ENCODE assay signal across 9 cellular contexts in genomic region chr10:62637249-62638061, GRCh38.
DNase-seq lines count a peak whose midpoint lies in the region; ATAC-seq and TF ChIP-seq lines count a peak whose summit lies in the region.
"Had no signal": no experiment of that assay in that cellular context is flagged by ENCODE, and none has a peak within 500 bp of the region (broad histone marks: within the 10 kb centered on the region; RNA-seq: fewer than 3 reads in every experiment).

No MANE protein-coding gene starts in this region.

- no peak for TF ChIP-seq EP300 in transverse colon (IDR thresholded peaks at IDR 0.05; ENCODE audit: low read depth)

- WGBS in mammary epithelial cell (ENCODE audit: low coverage, missing lambda C conversion rate), result 26% methylated on average over 9 of the region's 9 CpGs
- 40 to 45% methylated on average over 4 to 9 of the region's 9 CpGs for WGBS in transverse colon (ENCODE audit: low coverage in 1 of 2), 2 donors

- H3K36me3 ChIP-seq in mammary epithelial cell (ENCODE audit: insufficient read depth, low read length) (no peaks in the 10 kb centered on the region), transverse colon (no peaks in the 10 kb centered on the region)

- no peaks in the 10 kb centered on the region for H3K9me3 Mint-ChIP-seq in naive B cell
- no peaks in the 10 kb centered on the region for H3K9me3 Mint-ChIP-seq in type B pancreatic cell

- BruUV-seq in mammary epithelial cell (replicated peaks; lab: Mats Ljungman, UMichigan), result TSS peak; percentile 43

- dilution Hi-C loops in mammary epithelial cell (cut with HindIII; ENCODE audit: low sequenced_read_pairs), result no loop called here

- CTCF ChIA-PET in mammary epithelial cell (lab: Charles Lee; ENCODE audit: low non-redundant PET), result no interaction called here

- H3K4me1 Mint-ChIP-seq in naive B cell (peaks cover 0 to 30% (median 29%) of the 10 kb centered on the region in 3 donors), type B pancreatic cell (ENCODE audit: unreplicated experiment) (no peaks in the 10 kb centered on the region)

- H3K9me3 ChIP-seq in mammary epithelial cell (replicated peaks; ENCODE audit: insufficient read depth, low read length) (no peaks in the 10 kb centered on the region), transverse colon (no peaks in the 10 kb centered on the region)

- H3K9ac ChIP-seq in mammary epithelial cell (ENCODE audit: insufficient read depth, low read length), result no peak overlapping the region

- no peaks in the 10 kb centered on the region for H3K79me2 ChIP-seq in mammary epithelial cell (ENCODE audit: insufficient read depth, low read length)

- H3K27me3 ChIP-seq in mammary epithelial cell (ENCODE audit: insufficient read depth, low read length) (no peaks in the 10 kb centered on the region), transverse colon (no peaks in the 10 kb centered on the region)

- H3K27ac Mint-ChIP-seq in naive B cell (no peak overlapping the region), type B pancreatic cell (no peak overlapping the region)
- H3K27ac Mint-ChIP-seq: activated naive CD8-positive, alpha-beta T cell had no signal

- in situ Hi-C loops in mammary epithelial cell (cut with MboI; ENCODE audit: low sequenced_read_pairs in 2 of 2), result no loop called here
- in situ Hi-C loops in transverse colon (cut with MboI; ENCODE audit: low pct_ligation_motif_present in 1 of 4, low pct_unique_long_range_greater_than_20kb in 1 of 4, low sequenced_read_pairs in 3 of 4), result no loop called here

- no peaks in the 10 kb centered on the region for H4K20me1 ChIP-seq in mammary epithelial cell (ENCODE audit: insufficient read depth, low read length)

- H3K4me2 ChIP-seq in mammary epithelial cell (ENCODE audit: insufficient read depth, low read depth, low read length), result peak overlapping the region; percentile 38

- TF ChIP-seq CTCF in mammary epithelial cell (conservative IDR thresholded peaks at IDR 0.05 in 1 of 2, IDR thresholded peaks at IDR 0.05 in 1 of 2; ENCODE audit: extremely low read depth in 1 of 2, insufficient read depth in 1 of 2, low read depth in 1 of 2, low read length in 2 of 2) (no peak), transverse colon (IDR thresholded peaks at IDR 0.05) (no peak), type B pancreatic cell (conservative IDR thresholded peaks at IDR 0.05) (no peak)

- H3K4me1 ChIP-seq in mammary epithelial cell (ENCODE audit: insufficient read depth, low read length) (peaks cover 14% of the 10 kb centered on the region), transverse colon (peaks cover 0 to 16% (median 0%) of the 10 kb centered on the region in 4 donors)

- DNase-seq in T-helper 2 cell, result peak in 4 of 5 experiments; percentile 21 to 92 (median 66)
- peak; percentile 89 for DNase-seq in mammary epithelial cell
- peak; percentile 59 for DNase-seq in naive B cell
- peak; percentile 33 for DNase-seq in transverse colon
- no peak for DNase-seq in type B pancreatic cell (ENCODE audit: extremely low spot score, unreplicated experiment)
- DNase-seq in NCI-H1694 treated with DMSO at 0.1 percent for 48 hours (lab: John Stamatoyannopoulos, UW), result no peak

- H3K36me3 Mint-ChIP-seq in naive B cell (no peaks in the 10 kb centered on the region), type B pancreatic cell (no peaks in the 10 kb centered on the region)
- H3K36me3 Mint-ChIP-seq: activated naive CD8-positive, alpha-beta T cell had no signal

- H3K27me3 Mint-ChIP-seq in naive B cell (no peaks in the 10 kb centered on the region), type B pancreatic cell (peaks cover 3% of the 10 kb centered on the region)
- H3K27me3 Mint-ChIP-seq: activated naive CD8-positive, alpha-beta T cell had no signal

- no peak overlapping the region for H3K4me3 Mint-ChIP-seq in naive B cell
- H3K4me3 Mint-ChIP-seq in type B pancreatic cell, result no peak overlapping the region
- H3K4me3 Mint-ChIP-seq: activated naive CD8-positive, alpha-beta T cell had no signal

- H3K4me3 ChIP-seq in mammary epithelial cell (replicated peaks in 1 of 3; ENCODE audit: insufficient read depth in 1 of 3, low read depth in 2 of 3, low read length in 3 of 3), result peak overlapping the region in 1 of 3 experiments; percentile 12
- peak overlapping the region in 1 of 4 donors; percentile 7 for H3K4me3 ChIP-seq in transverse colon

- peak; percentile 61 for ATAC-seq in GM18870 (IDR thresholded peaks at IDR 0.05; ENCODE audit: unreplicated experiment)
- peak; percentile 53 for ATAC-seq in HG03095 (IDR thresholded peaks at IDR 0.05; ENCODE audit: unreplicated experiment)
- peak; percentile 65 to 66 for ATAC-seq in naive B cell (ENCODE audit: low read depth in 2 of 2)

- TF ChIP-seq POLR2A in transverse colon (IDR thresholded peaks at IDR 0.05), result no peak

- intact Hi-C loops in mammary epithelial cell (cut with micrococcal nuclease), result loop anchor here (1.0 kb wide), 1 partner anchor 167 kb away; the partner anchor contains the start of gene ADO
- intact Hi-C loops in transverse colon (cut with DNase I; ENCODE audit: low total_unique reads), result no loop called here

- H2AFZ ChIP-seq in mammary epithelial cell (ENCODE audit: low read depth, low read length), result peak overlapping the region; percentile 55

- peak overlapping the region; percentile 27 for H3K27ac ChIP-seq in mammary epithelial cell (ENCODE audit: insufficient read depth, low read depth, low read length)
- H3K27ac ChIP-seq in transverse colon, result peak overlapping the region; percentile 53 to 78 (median 64)

Comparison
In these comparisons a context has a peak if more than half of its experiments do, and no peak if none do; other contexts are left out.
1. DNase-seq: peak in T-helper 2 cell (4 of 5), mammary epithelial cell (single experiment), naive B cell (single experiment) and transverse colon (single experiment); none in type B pancreatic cell (single experiment) and NCI-H1694 treated with DMSO at 0.1 percent for 48 hours (single experiment).
2. Peak in every context shown above with its lines, with median percentiles within 50 percentile points of each other: ATAC-seq.